In genomic region chr11:124608146-124608545, GRCh38 we compare ENCODE assay signal across 1 cellular context.
TF ChIP-seq lines count a peak whose summit lies in the region.

No MANE protein-coding gene starts in this region.

TF ChIP-seq in K562, 482 proteins besides CTCF, POLR2A, EP300 and RAD21 (continued from another document and continues in another):
- TF ChIP-seq ZNF592 (IDR thresholded peaks at IDR 0.05) = no peak
- TF ChIP-seq CXXC5 (CRISPR knock-in tag; IDR thresholded peaks at IDR 0.05) = no peak
- no peak for TF ChIP-seq ZKSCAN8 (CRISPR knock-in tag; IDR thresholded peaks at IDR 0.05)
- no peak for TF ChIP-seq BCL6 (CRISPR knock-in tag; IDR thresholded peaks at IDR 0.05)
- no peak for TF ChIP-seq MCM3 (IDR thresholded peaks at IDR 0.05)
- TF ChIP-seq BCOR (IDR thresholded peaks at IDR 0.05) = no peak
- TF ChIP-seq, protein P1, sequence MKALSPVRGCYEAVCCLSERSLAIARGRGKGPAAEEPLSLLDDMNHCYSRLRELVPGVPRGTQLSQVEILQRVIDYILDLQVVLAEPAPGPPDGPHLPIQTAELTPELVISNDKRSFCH (CRISPR knock-in tag; IDR thresholded peaks at IDR 0.05) = no peak
- TF ChIP-seq, protein P1 (tag; IDR thresholded peaks at IDR 0.05) = no peak
- TF ChIP-seq ZNF316 (IDR thresholded peaks at IDR 0.05) = peak; percentile 100
- TF ChIP-seq ZNF668 (CRISPR knock-in tag; IDR thresholded peaks at IDR 0.05) = no peak
- TF ChIP-seq HMGN3 (IDR thresholded peaks at IDR 0.05; ENCODE audit: borderline replicate concordance, extremely low read depth, insufficient read length, low read depth, low read length) = no peak
- TF ChIP-seq ASH1L (IDR thresholded peaks at IDR 0.05; ENCODE audit: borderline replicate concordance, low read depth, partially characterized antibody) = no peak
- TF ChIP-seq MIER1 (IDR thresholded peaks at IDR 0.05; ENCODE audit: low read depth) = no peak
- no peak for TF ChIP-seq ZNF77 (CRISPR knock-in tag; IDR thresholded peaks at IDR 0.05)
- no peak for TF ChIP-seq MEF2D (tag; conservative IDR thresholded peaks at IDR 0.05; ENCODE audit: low read depth)
- TF ChIP-seq HDAC2 (IDR thresholded peaks at IDR 0.05) = no peak; the same call in 1 of the 2 replicates
- TF ChIP-seq SMARCB1 (IDR thresholded peaks at IDR 0.05; ENCODE audit: insufficient read length, low read depth) = no peak
- TF ChIP-seq, protein P2, sequence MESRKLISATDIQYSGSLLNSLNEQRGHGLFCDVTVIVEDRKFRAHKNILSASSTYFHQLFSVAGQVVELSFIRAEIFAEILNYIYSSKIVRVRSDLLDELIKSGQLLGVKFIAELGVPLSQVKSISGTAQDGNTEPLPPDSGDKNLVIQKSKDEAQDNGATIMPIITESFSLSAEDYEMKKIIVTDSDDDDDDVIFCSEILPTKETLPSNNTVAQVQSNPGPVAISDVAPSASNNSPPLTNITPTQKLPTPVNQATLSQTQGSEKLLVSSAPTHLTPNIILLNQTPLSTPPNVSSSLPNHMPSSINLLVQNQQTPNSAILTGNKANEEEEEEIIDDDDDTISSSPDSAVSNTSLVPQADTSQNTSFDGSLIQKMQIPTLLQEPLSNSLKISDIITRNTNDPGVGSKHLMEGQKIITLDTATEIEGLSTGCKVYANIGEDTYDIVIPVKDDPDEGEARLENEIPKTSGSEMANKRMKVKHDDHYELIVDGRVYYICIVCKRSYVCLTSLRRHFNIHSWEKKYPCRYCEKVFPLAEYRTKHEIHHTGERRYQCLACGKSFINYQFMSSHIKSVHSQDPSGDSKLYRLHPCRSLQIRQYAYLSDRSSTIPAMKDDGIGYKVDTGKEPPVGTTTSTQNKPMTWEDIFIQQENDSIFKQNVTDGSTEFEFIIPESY (CRISPR knock-in tag; IDR thresholded peaks at IDR 0.05) = no peak
- no peak for TF ChIP-seq REST (CRISPR knock-in tag; IDR thresholded peaks at IDR 0.05; ENCODE audit: low read depth)
- TF ChIP-seq CHD2 (IDR thresholded peaks at IDR 0.05; ENCODE audit: low read depth, low read length) = no peak
- TF ChIP-seq SIN3B (IDR thresholded peaks at IDR 0.05; ENCODE audit: low read depth) = no peak
- no peak for TF ChIP-seq PRMT5 (CRISPR knock-in tag; IDR thresholded peaks at IDR 0.05)
- no peak for TF ChIP-seq ETV1 (tag; conservative IDR thresholded peaks at IDR 0.05; ENCODE audit: low read depth)
- no peak; the same call in 1 of the 2 replicates for TF ChIP-seq TFAP4 (CRISPR knock-in tag; IDR thresholded peaks at IDR 0.05; ENCODE audit: borderline replicate concordance)
- TF ChIP-seq, protein P3, sequence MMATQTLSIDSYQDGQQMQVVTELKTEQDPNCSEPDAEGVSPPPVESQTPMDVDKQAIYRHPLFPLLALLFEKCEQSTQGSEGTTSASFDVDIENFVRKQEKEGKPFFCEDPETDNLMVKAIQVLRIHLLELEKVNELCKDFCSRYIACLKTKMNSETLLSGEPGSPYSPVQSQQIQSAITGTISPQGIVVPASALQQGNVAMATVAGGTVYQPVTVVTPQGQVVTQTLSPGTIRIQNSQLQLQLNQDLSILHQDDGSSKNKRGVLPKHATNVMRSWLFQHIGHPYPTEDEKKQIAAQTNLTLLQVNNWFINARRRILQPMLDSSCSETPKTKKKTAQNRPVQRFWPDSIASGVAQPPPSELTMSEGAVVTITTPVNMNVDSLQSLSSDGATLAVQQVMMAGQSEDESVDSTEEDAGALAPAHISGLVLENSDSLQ (IDR thresholded peaks at IDR 0.05) = peak; percentile 96
- TF ChIP-seq KDM4B (IDR thresholded peaks at IDR 0.05; ENCODE audit: borderline replicate concordance in 2 of 2, low read depth in 1 of 2) = no peak
- TF ChIP-seq DNMT1 (IDR thresholded peaks at IDR 0.05) = no peak
- TF ChIP-seq XRCC5 (IDR thresholded peaks at IDR 0.05; ENCODE audit: low read depth, low read length) = no peak
- TF ChIP-seq TEAD4 (IDR thresholded peaks at IDR 0.05; ENCODE audit: low read length) = peak; percentile 55
- no peak for TF ChIP-seq TEAD4 (CRISPR knock-in tag; IDR thresholded peaks at IDR 0.05; ENCODE audit: borderline replicate concordance)
- peak; percentile 97 for TF ChIP-seq BACH1 (tag; IDR thresholded peaks at IDR 0.05)
- TF ChIP-seq ZNF561 (CRISPR knock-in tag; conservative IDR thresholded peaks at IDR 0.05) = no peak
- no peak for TF ChIP-seq CAMTA2 (CRISPR knock-in tag; conservative IDR thresholded peaks at IDR 0.05)
- no peak for TF ChIP-seq FOXK1 (CRISPR knock-in tag; IDR thresholded peaks at IDR 0.05; ENCODE audit: borderline replicate concordance)
- peak; percentile 100 for TF ChIP-seq MAFK (IDR thresholded peaks at IDR 0.05; ENCODE audit: low read length)
- TF ChIP-seq STAT5A (IDR thresholded peaks at IDR 0.05; ENCODE audit: borderline replicate concordance, low read length) = no peak
- no peak for TF ChIP-seq ATF1 (CRISPR knock-in tag; IDR thresholded peaks at IDR 0.05)
- TF ChIP-seq ATF1 (tag; IDR thresholded peaks at IDR 0.05) = peak; percentile 54; the same call in 1 of the 2 replicates
- no peak for TF ChIP-seq PCBP2 (IDR thresholded peaks at IDR 0.05; ENCODE audit: low read depth, low read length, poor library complexity, severe bottlenecking)
- no peak for TF ChIP-seq GTF2F1 (IDR thresholded peaks at IDR 0.05; ENCODE audit: low read depth, low read length)
- TF ChIP-seq, protein P4, sequence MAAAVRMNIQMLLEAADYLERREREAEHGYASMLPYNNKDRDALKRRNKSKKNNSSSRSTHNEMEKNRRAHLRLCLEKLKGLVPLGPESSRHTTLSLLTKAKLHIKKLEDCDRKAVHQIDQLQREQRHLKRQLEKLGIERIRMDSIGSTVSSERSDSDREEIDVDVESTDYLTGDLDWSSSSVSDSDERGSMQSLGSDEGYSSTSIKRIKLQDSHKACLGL (CRISPR knock-in tag; IDR thresholded peaks at IDR 0.05; ENCODE audit: borderline replicate concordance, poor library complexity, severe bottlenecking) = no peak
- no peak for TF ChIP-seq NR2F6 (CRISPR knock-in tag; IDR thresholded peaks at IDR 0.05)
- TF ChIP-seq, protein P5, sequence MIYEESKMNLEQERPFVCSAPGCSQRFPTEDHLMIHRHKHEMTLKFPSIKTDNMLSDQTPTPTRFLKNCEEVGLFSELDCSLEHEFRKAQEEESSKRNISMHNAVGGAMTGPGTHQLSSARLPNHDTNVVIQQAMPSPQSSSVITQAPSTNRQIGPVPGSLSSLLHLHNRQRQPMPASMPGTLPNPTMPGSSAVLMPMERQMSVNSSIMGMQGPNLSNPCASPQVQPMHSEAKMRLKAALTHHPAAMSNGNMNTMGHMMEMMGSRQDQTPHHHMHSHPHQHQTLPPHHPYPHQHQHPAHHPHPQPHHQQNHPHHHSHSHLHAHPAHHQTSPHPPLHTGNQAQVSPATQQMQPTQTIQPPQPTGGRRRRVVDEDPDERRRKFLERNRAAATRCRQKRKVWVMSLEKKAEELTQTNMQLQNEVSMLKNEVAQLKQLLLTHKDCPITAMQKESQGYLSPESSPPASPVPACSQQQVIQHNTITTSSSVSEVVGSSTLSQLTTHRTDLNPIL (CRISPR knock-in tag; IDR thresholded peaks at IDR 0.05) = no peak
- no peak for TF ChIP-seq ARNT (IDR thresholded peaks at IDR 0.05)
- TF ChIP-seq, protein P6, sequence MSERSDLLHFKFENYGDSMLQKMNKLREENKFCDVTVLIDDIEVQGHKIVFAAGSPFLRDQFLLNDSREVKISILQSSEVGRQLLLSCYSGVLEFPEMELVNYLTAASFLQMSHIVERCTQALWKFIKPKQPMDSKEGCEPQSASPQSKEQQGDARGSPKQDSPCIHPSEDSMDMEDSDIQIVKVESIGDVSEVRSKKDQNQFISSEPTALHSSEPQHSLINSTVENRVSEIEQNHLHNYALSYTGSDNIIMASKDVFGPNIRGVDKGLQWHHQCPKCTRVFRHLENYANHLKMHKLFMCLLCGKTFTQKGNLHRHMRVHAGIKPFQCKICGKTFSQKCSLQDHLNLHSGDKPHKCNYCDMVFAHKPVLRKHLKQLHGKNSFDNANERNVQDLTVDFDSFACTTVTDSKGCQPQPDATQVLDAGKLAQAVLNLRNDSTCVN (CRISPR knock-in tag; IDR thresholded peaks at IDR 0.05) = no peak
- TF ChIP-seq ATF4 (CRISPR knock-in tag; IDR thresholded peaks at IDR 0.05) = no peak
- no peak for TF ChIP-seq GTF2A2 (tag; IDR thresholded peaks at IDR 0.05)
- TF ChIP-seq, protein P7, sequence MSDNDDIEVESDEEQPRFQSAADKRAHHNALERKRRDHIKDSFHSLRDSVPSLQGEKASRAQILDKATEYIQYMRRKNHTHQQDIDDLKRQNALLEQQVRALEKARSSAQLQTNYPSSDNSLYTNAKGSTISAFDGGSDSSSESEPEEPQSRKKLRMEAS (CRISPR knock-in tag; IDR thresholded peaks at IDR 0.05) = no peak
- TF ChIP-seq ZNF639 (CRISPR knock-in tag; conservative IDR thresholded peaks at IDR 0.05 in 1 of 2, IDR thresholded peaks at IDR 0.05 in 1 of 2) = no peak
- TF ChIP-seq SNIP1 (IDR thresholded peaks at IDR 0.05; ENCODE audit: low read depth) = no peak
- TF ChIP-seq DMBX1 (CRISPR knock-in tag; IDR thresholded peaks at IDR 0.05; ENCODE audit: borderline replicate concordance) = no peak
